Comparison of ENCODE assay signal across 13 cellular contexts in genomic region chr20:63081831-63082230, GRCh38.
"Had no signal": no experiment of that assay in that cellular context is flagged by ENCODE, and none has a peak within 500 bp of the region (broad histone marks: within the 10 kb centered on the region; RNA-seq: fewer than 3 reads in every experiment).

No MANE protein-coding gene starts in this region.

- H3K27ac ChIP-seq: colonic mucosa, esophagus squamous epithelium, gastroesophageal sphincter, ovary, tibial artery, upper lobe of left lung had no signal

- H3K4me1 ChIP-seq: colonic mucosa, esophagus squamous epithelium, gastroesophageal sphincter, tibial artery, upper lobe of left lung had no signal

- H3K36me3 Mint-ChIP-seq: stimulated activated memory B cell treated with anti-CD40 and anti-IgM and Interleukin-4, amounts not matched to agents 10 μg/mL and 1 μg/mL and 100 μg/mL, for 72 hours had no signal

- DNase-seq: cerebellar nuclear complex, esophagus squamous epithelium had no signal

- H3K27me3 ChIP-seq: colonic mucosa, ovary, upper lobe of left lung had no signal

- H3K4me3 Mint-ChIP-seq: naive thymus-derived CD4-positive, alpha-beta T cell; neural crest cell; stimulated activated memory B cell treated with anti-CD40 and anti-IgM and Interleukin-4, amounts not matched to agents 10 μg/mL and 1 μg/mL and 100 μg/mL, for 72 hours; stimulated activated naive CD8-positive, alpha-beta T cell treated with anti-CD3 and anti-CD28 coated beads, Interleukin-15, Interleukin-2, amounts not matched to agents 100 ng/mL and 50 ng/mL, for 24 hours had no signal

- H3K36me3 ChIP-seq: colonic mucosa, esophagus squamous epithelium, gastroesophageal sphincter, ovary, tibial artery, upper lobe of left lung had no signal

- ATAC-seq: gastroesophageal sphincter; right cardiac atrium; stimulated activated memory B cell treated with anti-CD40 and anti-IgM and Interleukin-4, amounts not matched to agents 10 μg/mL and 1 μg/mL and 100 μg/mL, for 72 hours had no signal

- H3K9me3 ChIP-seq: colonic mucosa, ovary had no signal

- H3K4me3 ChIP-seq: colonic mucosa, esophagus squamous epithelium, gastroesophageal sphincter, ovary, tibial artery, upper lobe of left lung had no signal

- H3K27ac Mint-ChIP-seq: naive thymus-derived CD4-positive, alpha-beta T cell; progenitor cell of endocrine pancreas; stimulated activated memory B cell treated with anti-CD40 and anti-IgM and Interleukin-4, amounts not matched to agents 10 μg/mL and 1 μg/mL and 100 μg/mL, for 72 hours; stimulated activated naive CD8-positive, alpha-beta T cell treated with anti-CD3 and anti-CD28 coated beads, Interleukin-15, Interleukin-2, amounts not matched to agents 100 ng/mL and 50 ng/mL, for 24 hours had no signal

- H3K4me1 Mint-ChIP-seq: neural crest cell; stimulated activated memory B cell treated with anti-CD40 and anti-IgM and Interleukin-4, amounts not matched to agents 10 μg/mL and 1 μg/mL and 100 μg/mL, for 72 hours had no signal
